ENCODE assay signal across 16 cellular contexts in the genomic region with DNA sequence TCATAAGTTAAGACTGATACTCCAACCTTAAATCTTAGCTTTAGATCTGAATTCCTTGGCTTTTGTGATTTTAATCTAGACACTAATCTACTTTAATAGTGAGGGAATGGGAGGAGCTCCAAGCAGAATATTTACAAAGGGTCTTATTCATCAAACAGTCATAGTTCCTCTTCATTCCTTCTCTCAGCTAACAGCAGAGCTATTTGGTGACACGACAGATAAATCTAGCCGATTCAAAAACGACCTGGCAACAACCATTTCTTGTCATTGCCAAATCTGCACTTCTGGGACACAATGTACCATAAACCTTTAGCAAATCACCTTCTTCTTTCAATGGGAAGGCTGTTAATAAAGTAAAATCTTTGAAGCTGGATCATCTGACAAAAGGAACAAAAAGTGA. TPM values are rescaled to one million over a fixed set of nuclear protein-coding genes. Genes with fewer than 3 reads are reported as not detected.
DNase-seq lines count a peak whose midpoint lies in the region.
"Had no signal": no experiment of that assay in that cellular context is flagged by ENCODE, and none has a peak within 500 bp of the region (broad histone marks: within the 10 kb centered on the region; RNA-seq: fewer than 3 reads in every experiment).

No MANE protein-coding gene starts in this region.

- H3K27ac ChIP-seq in SK-N-MC: peak overlapping the region; percentile 36; the same call in 1 of the 2 replicates
- H3K27ac ChIP-seq: SJCRH30 had no signal

- no peaks in the 10 kb centered on the region; the same call in 1 of the 2 replicates for H3K27me3 ChIP-seq in HAP-1 (ENCODE audit: low read depth)
- H3K27me3 ChIP-seq: SJCRH30 had no signal

- in situ Hi-C loops in HAP-1 (cut with MboI; ENCODE audit: low sequenced_read_pairs): no loop called here

- DNase-seq in A172 (ENCODE audit: low spot score) (peak; percentile 1), HAP-1 (ENCODE audit: low spot score in 2 of 2) (peak; percentile 20 to 93), SK-N-MC (ENCODE audit: low read depth, low spot score) (no peak), foreskin melanocyte (peak; percentile 68), activated gamma-delta T cell (lab: John Stamatoyannopoulos, UW) (no peak), putamen (ENCODE audit: low spot score) (no peak), NCI-H2029 treated with DMSO at 0.1 percent for 48 hours (lab: John Stamatoyannopoulos, UW) (no peak), HK-2 (ENCODE audit: unreplicated experiment) (no peak)
- DNase-seq: CD8-positive, alpha-beta T cell; H9; NCI-H1048; NCI-H446 treated with DMSO at 0.1 percent for 48 hours; NCI-H748 treated with DMSO at 0.1 percent for 48 hours; RPMI8226; SJCRH30; T-cell had no signal

- peaks cover 38% of the 10 kb centered on the region for H3K4me1 ChIP-seq in HAP-1
- H3K4me1 ChIP-seq: SJCRH30 had no signal

- H3K36me3 ChIP-seq in HAP-1 (replicated peaks) (no peaks in the 10 kb centered on the region), SK-N-MC (ENCODE audit: insufficient read depth, low read length) (no peaks in the 10 kb centered on the region)
- H3K36me3 ChIP-seq: SJCRH30 had no signal

- H3K4me3 ChIP-seq in HAP-1: no peak overlapping the region
- H3K4me3 ChIP-seq in SK-N-MC: peak overlapping the region; percentile 36
- H3K4me3 ChIP-seq: SJCRH30 had no signal

- H3K9ac ChIP-seq in SK-N-MC (ENCODE audit: insufficient read length): no peak overlapping the region

- H3K9me3 ChIP-seq in HAP-1 (no peaks in the 10 kb centered on the region), SK-N-MC (ENCODE audit: low read depth, low read length) (no peaks in the 10 kb centered on the region)
- H3K9me3 ChIP-seq: SJCRH30 had no signal

RNA-seq across cellular contexts. Expression of a gene that starts 52.8 kb away (rescaled TPM):
- total RNA-seq in A172 (2014; rRNA removed; shearing (Covaris generic)): 0.17 TPM in 1 of 2 replicates, not detected in the other
- total RNA-seq: CD8-positive, alpha-beta T cell; T-cell had no signal

Comparison
In these comparisons a context has a peak if more than half of its experiments do, and no peak if none do; other contexts are left out.
1. DNase-seq: peak in A172 (single experiment), HAP-1 (2 of 2) and foreskin melanocyte (single experiment); none in SK-N-MC (single experiment), activated gamma-delta T cell (single experiment), putamen (single experiment), NCI-H2029 treated with DMSO at 0.1 percent for 48 hours (single experiment) and HK-2 (single experiment).